7 cellular contexts compared by ENCODE assay signal in the genomic region with DNA sequence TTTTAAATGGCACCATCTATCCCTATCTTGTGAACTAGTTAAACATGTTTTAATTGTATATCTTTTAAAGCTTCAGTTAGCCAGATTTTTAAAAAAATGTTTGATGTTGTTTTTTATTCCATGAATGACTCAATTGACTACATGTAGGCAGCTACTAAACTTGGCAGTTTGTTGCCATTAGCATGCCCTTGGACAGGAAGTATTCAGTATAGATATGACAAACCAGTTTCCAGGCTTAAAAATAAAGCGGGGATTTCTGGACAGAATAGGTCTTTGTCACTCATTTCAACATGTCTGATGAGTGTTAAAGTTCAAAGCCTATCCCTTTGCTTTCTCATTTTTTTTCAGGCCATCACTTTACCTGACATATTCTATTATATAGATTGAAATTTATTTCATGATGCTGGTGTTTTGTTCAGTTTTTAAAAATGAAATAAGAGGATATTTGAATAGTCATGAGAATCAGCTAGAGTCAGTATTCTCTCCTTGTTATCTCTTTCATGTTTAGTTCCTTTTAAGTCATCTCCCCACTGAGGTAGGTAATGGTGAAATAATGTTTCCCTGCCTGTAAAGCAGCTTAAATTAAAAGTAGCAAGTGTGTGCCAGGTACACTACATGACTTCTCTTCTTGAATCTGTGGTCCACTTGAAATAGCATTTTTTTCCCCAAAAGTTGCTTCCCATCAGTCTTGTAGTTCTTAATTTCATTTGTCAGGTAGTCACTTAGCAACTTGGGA. TPM values are rescaled to one million over a fixed set of nuclear protein-coding genes. Genes with fewer than 3 reads are reported as not detected.
DNase-seq lines count a peak whose midpoint lies in the region; ATAC-seq lines count a peak whose summit lies in the region.

No MANE protein-coding gene starts in this region.

- POLR2A ChIA-PET in T-cell (lab: Charles Lee): interaction anchor here in 1 of 2 donors (0.6 to 1.0 kb wide), 3 partner anchors 10 to 294 kb away, joined by 3 to 5 read pairs (median 3); no protein-coding TSS in a partner anchor

- no peaks in the 10 kb centered on the region for H3K9me3 Mint-ChIP-seq in T-cell

- peaks cover 75 to 87% (median 84%) of the 10 kb centered on the region in 3 donors for H3K4me1 Mint-ChIP-seq in T-cell

- H3K36me3 Mint-ChIP-seq in T-cell: peaks cover 26% of the 10 kb centered on the region

- H3K27ac Mint-ChIP-seq in T-cell: peak overlapping the region; percentile 85 to 91

- CTCF ChIA-PET in T-cell (lab: Charles Lee): interaction anchor here in 1 of 2 donors (0.6 to 2.0 kb wide), 5 partner anchors 10 to 56 kb away, joined by 3 to 9 read pairs (median 4); no protein-coding TSS in a partner anchor

- H3K27me3 Mint-ChIP-seq in T-cell: no peaks in the 10 kb centered on the region

- H3K4me3 Mint-ChIP-seq in T-cell: peak overlapping the region; percentile 41 to 63 (median 63)

- ATAC-seq in GM19025 (IDR thresholded peaks at IDR 0.05; ENCODE audit: low read depth, unreplicated experiment): peak; percentile 68
- peak; percentile 85 for ATAC-seq in HG02938 (IDR thresholded peaks at IDR 0.05; ENCODE audit: unreplicated experiment)
- ATAC-seq in T-cell (replicated peaks in 1 of 4): peak in 3 of 4 experiments; percentile 25 to 71 (median 35)

- DNase-seq in T-cell (no peak), lung microvascular endothelial cell (ENCODE audit: low read depth in 2 of 2) (peak; percentile 84 to 88), kidney glomerular epithelial cell (lab: John Stamatoyannopoulos, UW) (no peak), GF-D8 (lab: John Stamatoyannopoulos, UW) (no peak), NCI-H1092 treated with DMSO at 0.1 percent for 48 hours (lab: John Stamatoyannopoulos, UW) (no peak)

RNA-seq across cellular contexts. Expression of gene TNFAIP8, which starts 11.9 kb away (rescaled TPM):
- total RNA-seq in T-cell: 100 to 1,000 TPM; 128 to 145 (median 135) TPM
- 5.4 and 8.3 TPM in 2 replicates for total RNA-seq in lung microvascular endothelial cell

Comparison
In these comparisons a context has a peak if more than half of its experiments do, and no peak if none do; other contexts are left out.
1. ATAC-seq: peak in every context shown above with its lines; median percentile 85 in HG02938; 68 in GM19025; 35 in T-cell.
2. DNase-seq: peak in lung microvascular endothelial cell (2 of 2); none in T-cell (0 of 34), kidney glomerular epithelial cell (single experiment), GF-D8 (single experiment) and NCI-H1092 treated with DMSO at 0.1 percent for 48 hours (single experiment).
3. RNA of gene TNFAIP8, which starts 11.9 kb away (total RNA-seq): 128 to 145 TPM in T-cell; 5.4 to 8.3 TPM in lung microvascular endothelial cell; every median in the first group is over 10 times any median in the second.